ENCODE assay signal across 8 cellular contexts in genomic region chr10:78211476-78212110, GRCh38.
DNase-seq lines count a peak whose midpoint lies in the region; ATAC-seq, FAIRE-seq and TF ChIP-seq lines count a peak whose summit lies in the region.

No MANE protein-coding gene starts in this region.

- FAIRE-seq in islet of Langerhans (lab: Jason Lieb, UNC): peak; percentile 98

- 67 to 72% methylated on average over 9 of the region's 9 CpGs for WGBS in body of pancreas, 2 donors
- 67 to 74% methylated on average over 9 of the region's 9 CpGs for WGBS in tibial nerve, 2 donors

- H3K4me3 ChIP-seq in body of pancreas (no peak overlapping the region), tibial nerve (no peak overlapping the region)

- TF ChIP-seq CTCF in body of pancreas (IDR thresholded peaks at IDR 0.05) (peak in 6 of 7 experiments; percentile 12 to 39 (median 34)), tibial nerve (IDR thresholded peaks at IDR 0.05) (peak; percentile 26 to 60 (median 35))

- TF ChIP-seq POLR2A in body of pancreas (IDR thresholded peaks at IDR 0.05): no peak
- TF ChIP-seq POLR2A in tibial nerve (IDR thresholded peaks at IDR 0.05): no peak

- H3K4me1 ChIP-seq in body of pancreas (no peaks in the 10 kb centered on the region), tibial nerve (peaks cover 0 to 39% (median 7%) of the 10 kb centered on the region in 4 donors)

- DNase-seq in SIG-M5 treated with dmso at 0.1 percent for 504 hours (lab: John Stamatoyannopoulos, UW; ENCODE audit: unreplicated experiment): peak; percentile 15
- DNase-seq in SIG-M5 (lab: John Stamatoyannopoulos, UW): no peak
- DNase-seq in NCI-H1694 (lab: John Stamatoyannopoulos, UW): peak; percentile 41
- DNase-seq in body of pancreas: peak in 3 of 4 donors; percentile 26 to 42 (median 28)
- peak in 1 of 2 donors; percentile 45 for DNase-seq in tibial nerve (ENCODE audit: low spot score in 2 of 2)
- DNase-seq in stimulated activated CD4-positive, alpha-beta T cell treated with anti-CD3 and anti-CD28 coated beads, Interleukin-4, amount 100 ng/mL, for 1 hour: no peak

- H3K27ac ChIP-seq in body of pancreas (no peak overlapping the region), tibial nerve (no peak overlapping the region)

- H3K27me3 ChIP-seq in body of pancreas (no peaks in the 10 kb centered on the region), tibial nerve (no peaks in the 10 kb centered on the region)

- intact Hi-C loops in body of pancreas (cut with DNase I): no loop called here

- TF ChIP-seq EP300 in tibial nerve (IDR thresholded peaks at IDR 0.05): no peak

- peak; percentile 15 for ATAC-seq in body of pancreas
- no peak for ATAC-seq in HG02623 (IDR thresholded peaks at IDR 0.05; ENCODE audit: unreplicated experiment)

- H3K9me3 ChIP-seq in body of pancreas (no peaks in the 10 kb centered on the region), tibial nerve (no peaks in the 10 kb centered on the region)

- H3K36me3 ChIP-seq in body of pancreas (replicated peaks in 1 of 2; ENCODE audit: insufficient read depth in 1 of 2, low read depth in 2 of 2) (no peaks in the 10 kb centered on the region), tibial nerve (no peaks in the 10 kb centered on the region)

Comparison
In these comparisons a context has a peak if more than half of its experiments do, and no peak if none do; other contexts are left out.
1. DNase-seq: peak in SIG-M5 treated with dmso at 0.1 percent for 504 hours (single experiment), NCI-H1694 (single experiment) and body of pancreas (3 of 4); none in SIG-M5 (single experiment) and stimulated activated CD4-positive, alpha-beta T cell treated with anti-CD3 and anti-CD28 coated beads, Interleukin-4, amount 100 ng/mL, for 1 hour (single experiment).